1 cellular context compared by ENCODE assay signal in the genomic region with DNA sequence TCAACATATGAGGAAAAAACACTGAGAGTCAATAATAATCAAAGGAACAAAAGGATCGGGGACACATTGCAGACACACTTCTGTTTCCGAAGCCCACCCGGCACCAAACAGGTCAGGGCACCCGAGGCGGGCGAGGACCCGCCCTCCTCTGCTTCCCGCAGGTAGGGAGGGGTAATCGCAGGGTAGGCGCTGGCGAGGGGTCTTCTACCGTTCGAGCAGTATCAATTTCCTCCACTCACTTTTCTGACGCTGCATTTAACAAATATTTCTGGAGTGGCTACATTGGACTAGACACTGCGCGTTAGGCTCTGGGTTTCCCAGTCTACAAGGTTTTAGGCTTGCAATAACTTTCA.
TF ChIP-seq lines count a peak whose summit lies in the region.

No MANE protein-coding gene starts in this region.

TF ChIP-seq in HepG2, 621 proteins besides CTCF, POLR2A, EP300 and RAD21 (continued from another document):
- 0 out of 2 replicates have a peak, but pooled peaks have one; percentile 8 for TF ChIP-seq ZBTB46 (CRISPR knock-in tag; IDR thresholded peaks at IDR 0.05; ENCODE audit: borderline replicate concordance)
- TF ChIP-seq, protein P1, sequence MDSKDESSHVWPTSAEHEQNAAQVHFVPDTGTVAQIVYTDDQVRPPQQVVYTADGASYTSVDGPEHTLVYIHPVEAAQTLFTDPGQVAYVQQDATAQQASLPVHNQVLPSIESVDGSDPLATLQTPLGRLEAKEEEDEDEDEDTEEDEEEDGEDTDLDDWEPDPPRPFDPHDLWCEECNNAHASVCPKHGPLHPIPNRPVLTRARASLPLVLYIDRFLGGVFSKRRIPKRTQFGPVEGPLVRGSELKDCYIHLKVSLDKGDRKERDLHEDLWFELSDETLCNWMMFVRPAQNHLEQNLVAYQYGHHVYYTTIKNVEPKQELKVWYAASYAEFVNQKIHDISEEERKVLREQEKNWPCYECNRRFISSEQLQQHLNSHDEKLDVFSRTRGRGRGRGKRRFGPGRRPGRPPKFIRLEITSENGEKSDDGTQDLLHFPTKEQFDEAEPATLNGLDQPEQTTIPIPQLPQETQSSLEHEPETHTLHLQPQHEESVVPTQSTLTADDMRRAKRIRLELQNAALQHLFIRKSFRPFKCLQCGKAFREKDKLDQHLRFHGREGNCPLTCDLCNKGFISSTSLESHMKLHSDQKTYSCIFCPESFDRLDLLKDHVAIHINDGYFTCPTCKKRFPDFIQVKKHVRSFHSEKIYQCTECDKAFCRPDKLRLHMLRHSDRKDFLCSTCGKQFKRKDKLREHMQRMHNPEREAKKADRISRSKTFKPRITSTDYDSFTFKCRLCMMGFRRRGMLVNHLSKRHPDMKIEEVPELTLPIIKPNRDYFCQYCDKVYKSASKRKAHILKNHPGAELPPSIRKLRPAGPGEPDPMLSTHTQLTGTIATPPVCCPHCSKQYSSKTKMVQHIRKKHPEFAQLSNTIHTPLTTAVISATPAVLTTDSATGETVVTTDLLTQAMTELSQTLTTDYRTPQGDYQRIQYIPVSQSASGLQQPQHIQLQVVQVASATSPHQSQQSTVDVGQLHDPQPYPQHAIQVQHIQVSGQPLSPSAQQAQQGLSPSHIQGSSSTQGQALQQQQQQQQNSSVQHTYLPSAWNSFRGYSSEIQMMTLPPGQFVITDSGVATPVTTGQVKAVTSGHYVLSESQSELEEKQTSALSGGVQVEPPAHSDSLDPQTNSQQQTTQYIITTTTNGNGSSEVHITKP (CRISPR knock-in tag; IDR thresholded peaks at IDR 0.05; ENCODE audit: low read depth) = 0 out of 2 replicates have a peak, but pooled peaks have one; percentile 25
- TF ChIP-seq, protein P2, sequence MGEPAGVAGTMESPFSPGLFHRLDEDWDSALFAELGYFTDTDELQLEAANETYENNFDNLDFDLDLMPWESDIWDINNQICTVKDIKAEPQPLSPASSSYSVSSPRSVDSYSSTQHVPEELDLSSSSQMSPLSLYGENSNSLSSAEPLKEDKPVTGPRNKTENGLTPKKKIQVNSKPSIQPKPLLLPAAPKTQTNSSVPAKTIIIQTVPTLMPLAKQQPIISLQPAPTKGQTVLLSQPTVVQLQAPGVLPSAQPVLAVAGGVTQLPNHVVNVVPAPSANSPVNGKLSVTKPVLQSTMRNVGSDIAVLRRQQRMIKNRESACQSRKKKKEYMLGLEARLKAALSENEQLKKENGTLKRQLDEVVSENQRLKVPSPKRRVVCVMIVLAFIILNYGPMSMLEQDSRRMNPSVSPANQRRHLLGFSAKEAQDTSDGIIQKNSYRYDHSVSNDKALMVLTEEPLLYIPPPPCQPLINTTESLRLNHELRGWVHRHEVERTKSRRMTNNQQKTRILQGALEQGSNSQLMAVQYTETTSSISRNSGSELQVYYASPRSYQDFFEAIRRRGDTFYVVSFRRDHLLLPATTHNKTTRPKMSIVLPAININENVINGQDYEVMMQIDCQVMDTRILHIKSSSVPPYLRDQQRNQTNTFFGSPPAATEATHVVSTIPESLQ (CRISPR knock-in tag; conservative IDR thresholded peaks at IDR 0.05) = no peak
